8 cellular contexts compared by ENCODE assay signal in the genomic region with DNA sequence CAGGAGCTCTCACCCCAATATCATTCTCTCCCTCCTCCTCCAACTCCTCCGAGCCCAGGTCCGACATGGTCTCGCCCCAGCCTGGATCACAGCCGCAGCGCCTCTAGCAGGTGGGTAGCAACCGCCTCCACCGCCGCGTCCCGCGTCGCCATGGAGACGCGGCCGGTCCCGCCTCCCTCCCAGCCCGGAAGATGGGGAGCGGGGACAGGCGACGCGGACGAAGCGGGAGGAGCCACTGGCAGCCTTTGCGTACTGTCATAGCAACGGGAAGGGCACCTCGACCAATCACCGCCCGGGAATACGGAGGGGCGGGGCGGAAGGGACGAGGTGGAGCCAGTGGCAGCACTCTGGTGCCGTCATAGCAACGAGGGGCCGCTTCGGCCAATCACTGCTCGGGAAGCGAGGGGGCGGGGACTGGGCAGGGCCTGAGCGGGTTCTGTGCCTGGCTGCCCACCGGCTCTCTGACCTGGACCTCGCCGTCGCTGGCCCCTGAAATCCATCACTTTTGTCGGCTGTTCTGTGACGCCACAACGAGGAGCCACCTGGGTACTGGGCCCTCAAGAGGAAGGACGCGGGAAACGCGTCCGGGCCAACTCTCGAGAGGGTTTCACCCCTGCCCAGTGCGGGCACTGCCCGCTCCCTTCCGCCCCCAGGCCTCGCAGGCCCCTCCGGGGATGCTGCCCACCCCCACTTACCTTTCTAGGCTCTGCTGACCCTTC. TPM values are rescaled to one million over a fixed set of nuclear protein-coding genes. Genes with fewer than 3 reads are reported as not detected.
A peak's percentile ranks its signal among the peaks of the same experiment; 100 is the strongest.
DNase-seq lines count a peak whose midpoint lies in the region; ATAC-seq lines count a peak whose summit lies in the region.

TSS of gene RSPH1 (minus strand) at position 105 of the 719 bp plus-strand sequence. CDS start at position 67, 38 bp downstream.

- no peaks in the 10 kb centered on the region for H3K9me3 Mint-ChIP-seq in activated CD4-positive, alpha-beta T cell treated with anti-CD3 and anti-CD28 coated beads, Interleukin-2, amount 10 ng/mL, durations not matched to agents 7 days and 5 days

- POLR2A ChIA-PET in activated CD4-positive, alpha-beta T cell treated with anti-CD3 and anti-CD28 coated beads, Interleukin-2, amount 10 ng/mL, durations not matched to agents 7 days and 5 days (lab: Charles Lee): no interaction called here

- CTCF ChIA-PET in activated CD4-positive, alpha-beta T cell treated with anti-CD3 and anti-CD28 coated beads, Interleukin-2, amount 10 ng/mL, durations not matched to agents 7 days and 5 days (lab: Charles Lee): interaction anchor here (0.6 to 1.4 kb wide), 4 partner anchors 10 to 1896 kb away, joined by 3 to 4 read pairs (median 3); no protein-coding TSS in a partner anchor

- H3K27me3 Mint-ChIP-seq in activated CD4-positive, alpha-beta T cell treated with anti-CD3 and anti-CD28 coated beads, Interleukin-2, amount 10 ng/mL, durations not matched to agents 7 days and 5 days: peaks cover 6% of the 10 kb centered on the region

- peaks cover 24% of the 10 kb centered on the region for H3K4me1 Mint-ChIP-seq in activated CD4-positive, alpha-beta T cell treated with anti-CD3 and anti-CD28 coated beads, Interleukin-2, amount 10 ng/mL, durations not matched to agents 7 days and 5 days

- peak; percentile 97 for ATAC-seq in GM19351 (IDR thresholded peaks at IDR 0.05; ENCODE audit: unreplicated experiment)
- ATAC-seq in HG03520 (IDR thresholded peaks at IDR 0.05; ENCODE audit: unreplicated experiment): peak; percentile 97
- peak; percentile 92 for ATAC-seq in left colon

- no peaks in the 10 kb centered on the region for H3K36me3 Mint-ChIP-seq in activated CD4-positive, alpha-beta T cell treated with anti-CD3 and anti-CD28 coated beads, Interleukin-2, amount 10 ng/mL, durations not matched to agents 7 days and 5 days (ENCODE audit: low read depth)

- intact Hi-C loops in left colon (cut with DNase I, micrococcal nuclease): no loop called here

- peak within 1 kb of the TSS; percentile 84 for H3K4me3 Mint-ChIP-seq in activated CD4-positive, alpha-beta T cell treated with anti-CD3 and anti-CD28 coated beads, Interleukin-2, amount 10 ng/mL, durations not matched to agents 7 days and 5 days

- DNase-seq in C1 segment of cervical spinal cord (lab: John Stamatoyannopoulos, UW) (peak; percentile 95 to 100 (median 98)), NCI-H526 treated with DMSO at 0.1 percent for 48 hours (lab: John Stamatoyannopoulos, UW) (peak; percentile 98), cortex of kidney (lab: John Stamatoyannopoulos, UW) (peak; percentile 80), left colon (peak; percentile 100)
- DNase-seq in activated CD4-positive, alpha-beta T cell treated with anti-CD3 and anti-CD28 coated beads, Interleukin-2, amount 10 ng/mL, durations not matched to agents 7 days and 5 days: peak; percentile 100
- peak; percentile 98 to 99 for DNase-seq in stimulated activated CD4-positive, alpha-beta T cell treated with anti-CD3 and anti-CD28 coated beads, Interleukin-1b, Interleukin-23, amount 100 ng/mL, for 4 hours (ENCODE audit: low read depth in 2 of 2)

- H3K27ac Mint-ChIP-seq in activated CD4-positive, alpha-beta T cell treated with anti-CD3 and anti-CD28 coated beads, Interleukin-2, amount 10 ng/mL, durations not matched to agents 7 days and 5 days: peak within 1 kb of the TSS; percentile 78

RNA-seq across cellular contexts. Expression of gene RSPH1, which starts in this region (rescaled TPM):
- total RNA-seq in activated CD4-positive, alpha-beta T cell treated with anti-CD3 and anti-CD28 coated beads, Interleukin-2, amount 10 ng/mL, durations not matched to agents 7 days and 5 days: not detected
- 1 to 10 TPM; 3.3 to 7.4 TPM for total RNA-seq in left colon

Comparison
In these comparisons a context has a peak if more than half of its experiments do, and no peak if none do; other contexts are left out.
1. Peak in every context shown above with its lines: DNase-seq and ATAC-seq.
2. RNA of gene RSPH1 (total RNA-seq): 3.3 to 7.4 TPM in left colon; not detected in activated CD4-positive, alpha-beta T cell treated with anti-CD3 and anti-CD28 coated beads, Interleukin-2, amount 10 ng/mL, durations not matched to agents 7 days and 5 days; every median in the first group is over 4 times any median in the second.
3. Peak in DNase-seq in activated CD4-positive, alpha-beta T cell treated with anti-CD3 and anti-CD28 coated beads, Interleukin-2, amount 10 ng/mL, durations not matched to agents 7 days and 5 days; RNA of the gene not detected or under 1 TPM.